33 cellular contexts compared by ENCODE assay signal in genomic region chr6:33664506-33665057, GRCh38.
"Had no signal": no experiment of that assay in that cellular context is flagged by ENCODE, and none has a peak within 500 bp of the region (broad histone marks: within the 10 kb centered on the region; RNA-seq: fewer than 3 reads in every experiment).

No MANE protein-coding gene starts in this region.

- DNase-seq: activated CD4-positive, alpha-beta memory T cell treated with anti-CD3 and anti-CD28 coated beads for 36 hours; activated CD4-positive, alpha-beta T cell treated with anti-CD3 and anti-CD28 coated beads for 36 hours; activated CD4-positive, alpha-beta T cell treated with anti-CD3 and anti-CD28 coated beads, Interleukin-2, amount 10 ng/mL, durations not matched to agents 24 days and 14 days; activated CD4-positive, CD25-positive, alpha-beta regulatory T cell; activated CD4-positive, CD25-positive, alpha-beta regulatory T cell treated with anti-CD3 and anti-CD28 coated beads, Interleukin-2, amount 50 U/mL, for 72 hours; activated CD8-positive, alpha-beta memory T cell treated with anti-CD3 and anti-CD28 coated beads, Interleukin-2, amount 10 ng/mL, durations not matched to agents 7 days and 5 days; activated CD8-positive, alpha-beta memory T cell treated with anti-CD3 and anti-CD28 coated beads, Interleukin-2, amount 50 U/mL, for 4 hours; activated CD8-positive, alpha-beta T cell treated with anti-CD3 and anti-CD28 coated beads, Interleukin-2, amount 10 ng/mL, durations not matched to agents 7 days and 5 days; activated gamma-delta T cell; activated naive CD4-positive, alpha-beta T cell; activated naive CD8-positive, alpha-beta T cell treated with anti-CD3 and anti-CD28 coated beads for 36 hours; activated naive CD8-positive, alpha-beta T cell treated with anti-CD3 and anti-CD28 coated beads, Interleukin-2, amount 50 U/mL, for 24 hours; activated T-cell treated with anti-CD3 and anti-CD28 coated beads, Interleukin-2, amount 50 U/mL, for 1 hour; activated T-cell treated with anti-CD3 and anti-CD28 coated beads, Interleukin-2, amount 50 U/mL, for 48 hours; adrenal gland; amygdala; aorta; body of pancreas; caudate nucleus; cerebellar nuclear complex; dorsolateral prefrontal cortex; effector memory CD8-positive, alpha-beta T cell; foreskin fibroblast; head of caudate nucleus; T-helper 1 cell; T-helper 17 cell; T1000 had no signal

- ATAC-seq: activated CD4-positive, alpha-beta T cell treated with anti-CD3 and anti-CD28 coated beads for 36 hours; activated CD8-positive, alpha-beta memory T cell treated with anti-CD3 and anti-CD28 coated beads, Interleukin-2, amount 10 ng/mL, durations not matched to agents 7 days and 5 days; activated CD8-positive, alpha-beta T cell treated with anti-CD3 and anti-CD28 coated beads, Interleukin-2, amount 10 ng/mL, durations not matched to agents 7 days and 5 days; activated naive CD8-positive, alpha-beta T cell treated with anti-CD3 and anti-CD28 coated beads, Interleukin-2, amount 50 U/mL, for 24 hours; body of pancreas; effector memory CD8-positive, alpha-beta T cell; esophagus mucosa; T-helper 17 cell had no signal

- H3K4me1 ChIP-seq: adrenal gland, body of pancreas had no signal

- H3K9me3 ChIP-seq: adrenal gland, body of pancreas had no signal

- H3K4me3 ChIP-seq: adrenal gland, body of pancreas, coronary artery, dorsolateral prefrontal cortex had no signal

- H3K27ac ChIP-seq: adrenal gland, body of pancreas, coronary artery, dorsolateral prefrontal cortex had no signal

- H3K9me3 Mint-ChIP-seq: activated CD4-positive, alpha-beta memory T cell treated with anti-CD3 and anti-CD28 coated beads for 36 hours; activated CD4-positive, alpha-beta T cell treated with anti-CD3 and anti-CD28 coated beads, Interleukin-2, amount 10 ng/mL, durations not matched to agents 24 days and 14 days; activated naive CD4-positive, alpha-beta T cell treated with anti-CD3 and anti-CD28 coated beads, Interleukin-2, amount 50 U/mL, for 24 hours; activated naive CD8-positive, alpha-beta T cell treated with anti-CD3 and anti-CD28 coated beads for 36 hours; activated naive CD8-positive, alpha-beta T cell treated with anti-CD3 and anti-CD28 coated beads, Interleukin-2, amount 50 U/mL, for 24 hours; activated T-helper 1 cell treated with anti-CD3 and anti-CD28 coated beads, Interleukin-12 subunit alpha, Interleukin-12 subunit beta, Interleukin-2, Interleukin-4 antibody, amounts not matched to agents 30 ng/mL and 10 ng/mL and 1 ng/mL, durations not matched to agents 14 hours and 24 hours and 36 hours; dendritic cell treated with granulocyte-macrophage colony-stimulating factor and Interleukin-4, amounts not matched to agents 40 ng/mL and 50 ng/mL, for 4 days; effector memory CD8-positive, alpha-beta T cell; T-helper 2 cell treated with Interferon-gamma antibody and Interleukin-4, amounts not matched to agents 5 μg/mL and 100 μg/mL, for 36 hours had no signal

- H3K4me1 Mint-ChIP-seq: activated naive CD8-positive, alpha-beta T cell treated with anti-CD3 and anti-CD28 coated beads for 36 hours; activated naive CD8-positive, alpha-beta T cell treated with anti-CD3 and anti-CD28 coated beads, Interleukin-2, amount 50 U/mL, for 24 hours had no signal

- H3K4me3 Mint-ChIP-seq: activated CD4-positive, alpha-beta memory T cell treated with anti-CD3 and anti-CD28 coated beads for 36 hours; activated CD4-positive, alpha-beta T cell treated with anti-CD3 and anti-CD28 coated beads for 36 hours; activated CD4-positive, alpha-beta T cell treated with anti-CD3 and anti-CD28 coated beads, Interleukin-2, amount 10 ng/mL, durations not matched to agents 24 days and 14 days; activated CD8-positive, alpha-beta memory T cell treated with anti-CD3 and anti-CD28 coated beads, Interleukin-2, amount 10 ng/mL, durations not matched to agents 7 days and 5 days; activated CD8-positive, alpha-beta T cell treated with anti-CD3 and anti-CD28 coated beads, Interleukin-2, amount 10 ng/mL, durations not matched to agents 7 days and 5 days; activated naive CD4-positive, alpha-beta T cell treated with anti-CD3 and anti-CD28 coated beads, Interleukin-2, amount 50 U/mL, for 24 hours; activated naive CD8-positive, alpha-beta T cell treated with anti-CD3 and anti-CD28 coated beads for 36 hours; activated naive CD8-positive, alpha-beta T cell treated with anti-CD3 and anti-CD28 coated beads, Interleukin-2, amount 50 U/mL, for 24 hours; activated T-helper 1 cell treated with anti-CD3 and anti-CD28 coated beads, Interleukin-12 subunit alpha, Interleukin-12 subunit beta, Interleukin-2, Interleukin-4 antibody, amounts not matched to agents 30 ng/mL and 10 ng/mL and 1 ng/mL, durations not matched to agents 14 hours and 24 hours and 36 hours; dendritic cell treated with granulocyte-macrophage colony-stimulating factor and Interleukin-4, amounts not matched to agents 40 ng/mL and 50 ng/mL, for 4 days; effector memory CD8-positive, alpha-beta T cell; T-helper 17 cell; T-helper 2 cell treated with Interferon-gamma antibody and Interleukin-4, amounts not matched to agents 5 μg/mL and 100 μg/mL, for 36 hours had no signal

- H3K36me3 ChIP-seq: adrenal gland had no signal

- H3K27ac Mint-ChIP-seq: activated CD4-positive, alpha-beta memory T cell treated with anti-CD3 and anti-CD28 coated beads for 36 hours; activated CD4-positive, alpha-beta T cell treated with anti-CD3 and anti-CD28 coated beads for 36 hours; activated CD4-positive, alpha-beta T cell treated with anti-CD3 and anti-CD28 coated beads, Interleukin-2, amount 10 ng/mL, durations not matched to agents 24 days and 14 days; activated naive CD4-positive, alpha-beta T cell treated with anti-CD3 and anti-CD28 coated beads, Interleukin-2, amount 50 U/mL, for 24 hours; activated naive CD8-positive, alpha-beta T cell treated with anti-CD3 and anti-CD28 coated beads for 36 hours; activated naive CD8-positive, alpha-beta T cell treated with anti-CD3 and anti-CD28 coated beads, Interleukin-2, amount 50 U/mL, for 24 hours; activated T-helper 1 cell treated with anti-CD3 and anti-CD28 coated beads, Interleukin-12 subunit alpha, Interleukin-12 subunit beta, Interleukin-2, Interleukin-4 antibody, amounts not matched to agents 30 ng/mL and 10 ng/mL and 1 ng/mL, durations not matched to agents 14 hours and 24 hours and 36 hours; dendritic cell treated with granulocyte-macrophage colony-stimulating factor and Interleukin-4, amounts not matched to agents 40 ng/mL and 50 ng/mL, for 4 days; T-helper 17 cell; T-helper 2 cell treated with Interferon-gamma antibody and Interleukin-4, amounts not matched to agents 5 μg/mL and 100 μg/mL, for 36 hours had no signal

- H3K27me3 ChIP-seq: adrenal gland, body of pancreas, dorsolateral prefrontal cortex had no signal

- H3K27me3 Mint-ChIP-seq: activated CD4-positive, alpha-beta memory T cell treated with anti-CD3 and anti-CD28 coated beads for 36 hours; activated CD4-positive, alpha-beta T cell treated with anti-CD3 and anti-CD28 coated beads for 36 hours; activated CD4-positive, alpha-beta T cell treated with anti-CD3 and anti-CD28 coated beads, Interleukin-2, amount 10 ng/mL, durations not matched to agents 24 days and 14 days; activated CD8-positive, alpha-beta memory T cell treated with anti-CD3 and anti-CD28 coated beads, Interleukin-2, amount 10 ng/mL, durations not matched to agents 7 days and 5 days; activated naive CD4-positive, alpha-beta T cell treated with anti-CD3 and anti-CD28 coated beads, Interleukin-2, amount 50 U/mL, for 24 hours; activated naive CD8-positive, alpha-beta T cell treated with anti-CD3 and anti-CD28 coated beads for 36 hours; activated naive CD8-positive, alpha-beta T cell treated with anti-CD3 and anti-CD28 coated beads, Interleukin-2, amount 50 U/mL, for 24 hours; dendritic cell treated with granulocyte-macrophage colony-stimulating factor and Interleukin-4, amounts not matched to agents 40 ng/mL and 50 ng/mL, for 4 days; effector memory CD8-positive, alpha-beta T cell; T-helper 17 cell had no signal
